ENCODE assay signal across 11 cellular contexts in the genomic region with DNA sequence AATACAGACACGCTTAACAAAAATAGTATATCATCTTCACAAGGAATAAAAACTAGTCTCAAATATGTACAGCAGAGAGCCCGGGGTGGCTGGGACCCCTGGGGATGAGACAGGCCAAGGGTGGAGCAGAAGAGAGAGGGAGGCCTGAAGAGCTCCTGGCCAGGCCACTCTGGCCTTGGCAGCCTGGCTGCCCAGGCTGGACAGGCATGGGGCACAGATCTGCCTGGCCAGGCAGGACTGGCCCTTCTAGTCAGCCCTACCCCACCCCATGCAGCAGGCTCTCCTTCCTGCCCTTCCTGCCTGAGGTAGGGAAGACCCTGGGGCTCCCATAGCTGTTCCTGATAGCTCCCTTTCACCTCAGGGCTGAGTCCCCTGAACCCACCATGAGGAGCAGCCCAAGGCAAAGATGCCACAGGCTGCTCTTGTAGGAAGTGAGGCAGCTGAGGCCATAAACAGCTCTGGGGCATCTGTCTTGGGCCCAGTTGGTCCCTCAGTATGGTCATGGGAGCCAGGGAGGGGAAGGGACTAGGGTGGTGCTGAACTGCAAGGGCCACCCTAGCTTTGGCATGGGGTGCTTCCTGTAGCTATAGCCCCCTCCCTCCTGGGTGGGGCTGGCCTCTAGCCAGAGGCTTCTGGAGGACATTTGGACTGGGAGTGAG. TPM values are rescaled to one million over a fixed set of nuclear protein-coding genes. Genes with fewer than 3 reads are reported as not detected.
DNase-seq lines count a peak whose midpoint lies in the region; ATAC-seq and TF ChIP-seq lines count a peak whose summit lies in the region.
"Had no signal": no experiment of that assay in that cellular context is flagged by ENCODE, and none has a peak within 500 bp of the region (broad histone marks: within the 10 kb centered on the region; RNA-seq: fewer than 3 reads in every experiment).

No MANE protein-coding gene starts in this region.

- H3K36me3 ChIP-seq in gastroesophageal sphincter (peaks cover 0 to 31% of the 10 kb centered on the region in 2 donors), sigmoid colon (peaks cover 0 to 16% (median 9%) of the 10 kb centered on the region in 4 donors)

- H3K4me3 ChIP-seq in gastroesophageal sphincter (no peak overlapping the region), sigmoid colon (no peak overlapping the region)

- H3K4me3 Mint-ChIP-seq in T-helper 17 cell = no peak overlapping the region

- H3K36me3 Mint-ChIP-seq in T-helper 17 cell (ENCODE audit: low read depth) = no peaks in the 10 kb centered on the region

- H3K27ac Mint-ChIP-seq in T-helper 17 cell = peak overlapping the region; percentile 90

- TF ChIP-seq POLR2A in gastroesophageal sphincter (IDR thresholded peaks at IDR 0.05) (no peak), sigmoid colon (IDR thresholded peaks at IDR 0.05) (no peak)

- TF ChIP-seq CTCF in gastroesophageal sphincter (IDR thresholded peaks at IDR 0.05) (no peak), sigmoid colon (IDR thresholded peaks at IDR 0.05) (no peak)

- H3K27ac ChIP-seq in gastroesophageal sphincter (peak overlapping the region in 3 of 4 donors; percentile 77 to 88 (median 88)), sigmoid colon (peak overlapping the region; percentile 53 to 71 (median 66))

- DNase-seq in DMS53 (lab: John Stamatoyannopoulos, UW) = peak; percentile 62
- no peak for DNase-seq in T-helper 17 cell
- DNase-seq in sigmoid colon = no peak
- no peak for DNase-seq in KBM-7
- DNase-seq in retina = no peak
- DNase-seq: activated CD8-positive, alpha-beta memory T cell treated with anti-CD3 and anti-CD28 coated beads, Interleukin-2, amount 50 U/mL, for 48 hours had no signal

- H3K27me3 ChIP-seq in gastroesophageal sphincter (no peaks in the 10 kb centered on the region), sigmoid colon (no peaks in the 10 kb centered on the region)

- in situ Hi-C loops in KBM-7 (cut with MboI; ENCODE audit: low pct_unique_long_range_greater_than_20kb, low sequenced_read_pairs) = loop anchor here (10.0 kb wide), 1 partner anchor 60 kb away; a partner anchor contains a TSS

- H3K4me1 Mint-ChIP-seq in T-helper 17 cell = peaks cover 45% of the 10 kb centered on the region

- intact Hi-C loops in sigmoid colon (cut with DNase I) = no loop called here

- WGBS in gastroesophageal sphincter (ENCODE audit: low coverage in 1 of 2), 2 donors = 67% methylated on average over 1 of the region's 2 CpGs; no CpG with 5 or more reads in 1 of the 2 donors
- WGBS in sigmoid colon, 2 donors = 18 to 55% methylated on average over 2 of the region's 2 CpGs

- TF ChIP-seq EP300 in gastroesophageal sphincter (IDR thresholded peaks at IDR 0.05) (no peak), sigmoid colon (IDR thresholded peaks at IDR 0.05) (no peak)

- H3K9me3 ChIP-seq in T-helper 17 cell (ENCODE audit: control insufficient read depth, low read length, poor library complexity, severe bottlenecking) (no peaks in the 10 kb centered on the region), gastroesophageal sphincter (no peaks in the 10 kb centered on the region), sigmoid colon (no peaks in the 10 kb centered on the region)

- no peaks in the 10 kb centered on the region for H3K27me3 Mint-ChIP-seq in T-helper 17 cell

- ATAC-seq in T-helper 17 cell (no peak), gastroesophageal sphincter (no peak), GM18867 (IDR thresholded peaks at IDR 0.05; ENCODE audit: unreplicated experiment) (no peak), GM21423 (IDR thresholded peaks at IDR 0.05; ENCODE audit: unreplicated experiment) (no peak)

- peaks cover 4 to 86% (median 55%) of the 10 kb centered on the region in 3 donors for H3K4me1 ChIP-seq in gastroesophageal sphincter
- H3K4me1 ChIP-seq in sigmoid colon = peaks cover 0 to 67% (median 56%) of the 10 kb centered on the region in 4 donors

RNA-seq across cellular contexts. Expression of a gene that starts 27.1 kb away (rescaled TPM):
- total RNA-seq in T-helper 17 cell (not detected), gastroesophageal sphincter (10 to 100 TPM in 2 of 4 donors, 1 to 10 TPM in 1, not detected in 1; 4.6 to 40.9 (median 12.1) TPM), sigmoid colon (1 to 10 TPM in 1 of 4 donors, not detected in 3; 1.1 TPM)
- polyA plus RNA-seq in sigmoid colon = 1 to 10 TPM in 2 of 3 donors, not detected in 1; 1.4 to 3.0 TPM
- total RNA-seq: fibroblast of lung, H1 had no signal
- polyA plus RNA-seq: fibroblast of lung had no signal

RNA-seq across cellular contexts. Expression of a gene that starts 57.8 kb away (rescaled TPM):
- total RNA-seq in T-helper 17 cell = 10 to 100 TPM; 35.6 to 59.1 TPM
- total RNA-seq in gastroesophageal sphincter = 100 to 1,000 TPM in 3 of 4 donors, 10 to 100 TPM in 1; 71.9 to 171 (median 135) TPM
- 10 to 100 TPM; 53.2 to 71.3 (median 55.7) TPM for total RNA-seq in sigmoid colon
- polyA plus RNA-seq in sigmoid colon = 10 to 100 TPM; 76.1 to 94.8 (median 78.7) TPM

RNA-seq across cellular contexts. Expression of a gene that starts 59.7 kb away (rescaled TPM):
- total RNA-seq in T-helper 17 cell (1 to 10 TPM; 3.5 to 6.8 TPM), gastroesophageal sphincter (100 to 1,000 TPM; 221 to 714 (median 372) TPM), sigmoid colon (100 to 1,000 TPM; 111 to 230 (median 147) TPM)
- 100 to 1,000 TPM; 329 to 368 (median 342) TPM for polyA plus RNA-seq in sigmoid colon

Comparison
In these comparisons a context has a peak if more than half of its experiments do, and no peak if none do; other contexts are left out.
1. RNA of a gene that starts 59.7 kb away (total RNA-seq): 221 to 714 TPM in gastroesophageal sphincter and 111 to 230 TPM in sigmoid colon; 3.5 to 6.8 TPM in T-helper 17 cell; every median in the first group is over 10 times any median in the second.